Comparison of ENCODE assay signal across 1 cellular context in the genomic region with DNA sequence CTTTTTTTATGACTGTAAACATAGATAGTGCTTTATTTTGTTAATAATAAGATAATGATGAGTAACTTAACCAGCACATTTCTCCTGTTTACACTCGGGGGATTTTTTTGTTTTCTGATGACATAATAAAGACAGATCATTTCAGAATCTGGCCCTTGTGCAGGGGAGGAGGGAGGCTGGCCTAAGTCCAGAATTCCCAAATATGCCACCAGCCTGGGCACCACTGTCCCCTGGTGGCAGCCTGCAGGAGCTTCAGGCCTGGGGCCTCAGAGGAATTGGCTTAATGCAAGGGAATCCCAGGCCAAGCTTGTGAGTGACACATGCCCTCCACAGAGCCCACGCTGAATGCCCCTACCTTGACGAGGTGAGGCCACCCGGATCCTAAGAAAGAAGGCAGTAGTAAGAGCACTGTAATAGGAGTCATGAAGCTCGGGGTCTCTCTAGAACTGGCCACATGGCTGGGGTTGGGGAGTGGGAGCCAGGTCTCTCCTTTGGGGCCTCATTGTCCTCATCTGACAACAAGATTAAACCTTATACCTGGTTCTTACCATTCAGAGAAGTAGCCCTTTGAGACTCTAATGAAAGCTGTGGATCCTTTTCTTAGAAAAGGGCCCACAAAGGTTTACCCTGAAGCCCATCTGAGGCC.
TF ChIP-seq lines count a peak whose summit lies in the region.

No MANE protein-coding gene starts in this region.

TF ChIP-seq in neural cell, 6 proteins besides CTCF, POLR2A, EP300 and RAD21:
- TF ChIP-seq, protein P1, sequence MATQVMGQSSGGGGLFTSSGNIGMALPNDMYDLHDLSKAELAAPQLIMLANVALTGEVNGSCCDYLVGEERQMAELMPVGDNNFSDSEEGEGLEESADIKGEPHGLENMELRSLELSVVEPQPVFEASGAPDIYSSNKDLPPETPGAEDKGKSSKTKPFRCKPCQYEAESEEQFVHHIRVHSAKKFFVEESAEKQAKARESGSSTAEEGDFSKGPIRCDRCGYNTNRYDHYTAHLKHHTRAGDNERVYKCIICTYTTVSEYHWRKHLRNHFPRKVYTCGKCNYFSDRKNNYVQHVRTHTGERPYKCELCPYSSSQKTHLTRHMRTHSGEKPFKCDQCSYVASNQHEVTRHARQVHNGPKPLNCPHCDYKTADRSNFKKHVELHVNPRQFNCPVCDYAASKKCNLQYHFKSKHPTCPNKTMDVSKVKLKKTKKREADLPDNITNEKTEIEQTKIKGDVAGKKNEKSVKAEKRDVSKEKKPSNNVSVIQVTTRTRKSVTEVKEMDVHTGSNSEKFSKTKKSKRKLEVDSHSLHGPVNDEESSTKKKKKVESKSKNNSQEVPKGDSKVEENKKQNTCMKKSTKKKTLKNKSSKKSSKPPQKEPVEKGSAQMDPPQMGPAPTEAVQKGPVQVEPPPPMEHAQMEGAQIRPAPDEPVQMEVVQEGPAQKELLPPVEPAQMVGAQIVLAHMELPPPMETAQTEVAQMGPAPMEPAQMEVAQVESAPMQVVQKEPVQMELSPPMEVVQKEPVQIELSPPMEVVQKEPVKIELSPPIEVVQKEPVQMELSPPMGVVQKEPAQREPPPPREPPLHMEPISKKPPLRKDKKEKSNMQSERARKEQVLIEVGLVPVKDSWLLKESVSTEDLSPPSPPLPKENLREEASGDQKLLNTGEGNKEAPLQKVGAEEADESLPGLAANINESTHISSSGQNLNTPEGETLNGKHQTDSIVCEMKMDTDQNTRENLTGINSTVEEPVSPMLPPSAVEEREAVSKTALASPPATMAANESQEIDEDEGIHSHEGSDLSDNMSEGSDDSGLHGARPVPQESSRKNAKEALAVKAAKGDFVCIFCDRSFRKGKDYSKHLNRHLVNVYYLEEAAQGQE (IDR thresholded peaks at IDR 0.05; ENCODE audit: borderline replicate concordance) = no peak
- TF ChIP-seq SMC3 (conservative IDR thresholded peaks at IDR 0.05; ENCODE audit: poor library complexity) (peak; percentile 70), MXI1 (conservative IDR thresholded peaks at IDR 0.05; ENCODE audit: poor library complexity, severe bottlenecking) (no peak), TAF1 (IDR thresholded peaks at IDR 0.05; ENCODE audit: low read depth) (no peak), POLR2AphosphoS5 (IDR thresholded peaks at IDR 0.05) (no peak)
